In genomic region chr9:95078516-95078915, GRCh38 we compare ENCODE assay signal across 13 cellular contexts.
A peak's percentile ranks its signal among the peaks of the same experiment; 100 is the strongest.
DNase-seq lines count a peak whose midpoint lies in the region; ATAC-seq and TF ChIP-seq lines count a peak whose summit lies in the region.
"Had no signal": no experiment of that assay in that cellular context is flagged by ENCODE, and none has a peak within 500 bp of the region (broad histone marks: within the 10 kb centered on the region; RNA-seq: fewer than 3 reads in every experiment).

No MANE protein-coding gene starts in this region.

- intact Hi-C loops in psoas muscle (cut with DNase I) (no loop called here), aorta (cut with DNase I) (no loop called here)

- H3K36me3 ChIP-seq in psoas muscle (ENCODE audit: insufficient read depth in 1 of 2, low read depth in 1 of 2) = peaks cover 0 to 25% of the 10 kb centered on the region in 2 donors
- peaks cover 0 to 6% of the 10 kb centered on the region in 2 donors for H3K36me3 ChIP-seq in aorta (ENCODE audit: control insufficient read depth in 1 of 2, insufficient read depth in 2 of 2, low read length in 1 of 2)
- H3K36me3 ChIP-seq: ovary had no signal

- peak; percentile 14 to 66 for DNase-seq in NCI-H524 (lab: John Stamatoyannopoulos, UW)
- no peak for DNase-seq in NCI-H524 treated with DMSO at 0.1 percent for 48 hours (lab: John Stamatoyannopoulos, UW)
- peak; percentile 28 for DNase-seq in left lobe of liver (ENCODE audit: low spot score)
- no peak for DNase-seq in psoas muscle
- DNase-seq in aorta = peak in 1 of 2 donors; percentile 66
- DNase-seq in ureter (ENCODE audit: low spot score) = no peak
- no peak for DNase-seq in T-helper 9 cell
- no peak for DNase-seq in OCI-M1 (lab: John Stamatoyannopoulos, UW)
- DNase-seq: 8988T; NCI-H1417 treated with DMSO at 0.1 percent for 48 hours; stimulated activated CD4-positive, alpha-beta T cell treated with anti-CD3 and anti-CD28 coated beads, Interleukin-4, amount 100 ng/mL, for 24 hours; stimulated activated naive B cell treated with anti-CD40 and anti-IgM and Interleukin-4, amounts not matched to agents 10 μg/mL and 1 μg/mL and 100 μg/mL, for 72 hours had no signal

- H3K27me3 ChIP-seq in psoas muscle (ENCODE audit: insufficient read depth in 3 of 3, low read length in 2 of 3) = no peaks in the 10 kb centered on the region
- no peaks in the 10 kb centered on the region for H3K27me3 ChIP-seq in aorta (ENCODE audit: control insufficient read depth in 1 of 2, insufficient read depth in 2 of 2, low read length in 1 of 2)
- H3K27me3 ChIP-seq: ovary had no signal

- peak overlapping the region; percentile 93 for H3K27ac ChIP-seq in psoas muscle
- peak overlapping the region; percentile 89 for H3K27ac ChIP-seq in aorta (ENCODE audit: low read depth in 1 of 2, low read length in 2 of 2)

- 46 to 60% (median 47%) methylated on average over 11 of the region's 11 CpGs for WGBS in psoas muscle, 3 donors
- 4 to 14% methylated on average over 11 of the region's 11 CpGs for WGBS in aorta, 2 donors

- H3K4me1 ChIP-seq in psoas muscle (peaks cover 82% of the 10 kb centered on the region), aorta (ENCODE audit: control insufficient read depth in 1 of 2, insufficient read depth in 2 of 2, low read length in 2 of 2) (peaks cover 2 to 6% of the 10 kb centered on the region in 2 donors)

- ATAC-seq in left lobe of liver (no peak), psoas muscle (peak in 1 of 4 donors; percentile 2), aorta (ENCODE audit: low FRiP score) (peak; percentile 2)
- ATAC-seq: stimulated activated naive B cell treated with anti-CD40 and anti-IgM and Interleukin-4, amounts not matched to agents 10 μg/mL and 1 μg/mL and 100 μg/mL, for 72 hours had no signal

- no peaks in the 10 kb centered on the region for H3K9me3 ChIP-seq in psoas muscle
- H3K9me3 ChIP-seq in aorta (ENCODE audit: control insufficient read depth, low read length) = no peaks in the 10 kb centered on the region
- H3K9me3 ChIP-seq: ovary had no signal

- no peak for TF ChIP-seq CTCF in psoas muscle (IDR thresholded peaks at IDR 0.05)

- H3K4me3 ChIP-seq in psoas muscle (no peak overlapping the region), aorta (ENCODE audit: low read length in 2 of 2) (no peak overlapping the region)
- H3K4me3 ChIP-seq: ovary had no signal

Comparison
In these comparisons a context has a peak if more than half of its experiments do, and no peak if none do; other contexts are left out.
1. DNase-seq: peak in NCI-H524 (2 of 2) and left lobe of liver (single experiment); none in NCI-H524 treated with DMSO at 0.1 percent for 48 hours (single experiment), psoas muscle (0 of 2), ureter (single experiment), T-helper 9 cell (single experiment) and OCI-M1 (single experiment).